12 cellular contexts compared by ENCODE assay signal in the genomic region with DNA sequence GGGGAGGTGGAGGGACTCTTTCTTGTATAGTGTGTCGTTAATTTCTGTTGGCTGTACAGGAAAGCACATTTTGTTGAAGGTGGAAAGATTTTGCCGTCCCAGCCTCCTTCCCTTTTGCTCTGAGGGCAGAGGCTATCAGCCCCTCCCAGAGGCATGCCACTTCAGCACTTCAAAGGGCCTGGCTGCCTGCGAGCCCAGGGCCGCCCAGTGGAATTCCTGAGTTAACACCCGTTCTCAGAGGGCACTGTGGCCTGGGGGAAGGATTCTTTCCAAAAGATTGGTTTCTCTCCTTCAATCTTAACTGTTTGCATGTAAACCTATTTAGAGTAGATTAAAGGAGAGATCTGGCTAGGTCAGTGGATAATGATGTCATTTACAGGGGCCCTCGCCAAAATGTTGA.
DNase-seq lines count a peak whose midpoint lies in the region; ATAC-seq and TF ChIP-seq lines count a peak whose summit lies in the region.
"Had no signal": no experiment of that assay in that cellular context is flagged by ENCODE, and none has a peak within 500 bp of the region (broad histone marks: within the 10 kb centered on the region; RNA-seq: fewer than 3 reads in every experiment).

No MANE protein-coding gene starts in this region.

- H3K36me3 ChIP-seq in ascending aorta = peaks cover 30 to 53% of the 10 kb centered on the region in 2 donors
- H3K36me3 ChIP-seq in hepatocyte (replicated peaks; ENCODE audit: insufficient read depth, low read depth) = peaks cover 3% of the 10 kb centered on the region
- H3K36me3 ChIP-seq in psoas muscle (ENCODE audit: insufficient read depth in 1 of 2, low read depth in 1 of 2) = peaks cover 0 to 25% of the 10 kb centered on the region in 2 donors

- H3K36me3 Mint-ChIP-seq in activated CD4-positive, alpha-beta T cell treated with anti-CD3 and anti-CD28 coated beads, Interleukin-2, amount 10 ng/mL, durations not matched to agents 24 days and 14 days (ENCODE audit: low read depth) = no peaks in the 10 kb centered on the region

- H3K9me2 ChIP-seq in hepatocyte (replicated peaks; ENCODE audit: insufficient read depth) = no peaks in the 10 kb centered on the region

- peaks cover 71% of the 10 kb centered on the region for H4K20me1 ChIP-seq in hepatocyte (ENCODE audit: insufficient read depth, poor library complexity, severe bottlenecking)

- H3K27ac Mint-ChIP-seq in activated CD4-positive, alpha-beta T cell treated with anti-CD3 and anti-CD28 coated beads, Interleukin-2, amount 10 ng/mL, durations not matched to agents 24 days and 14 days = no peak overlapping the region
- H3K27ac Mint-ChIP-seq: activated CD4-positive, alpha-beta memory T cell treated with anti-CD3 and anti-CD28 coated beads, Interleukin-2, amount 10 ng/mL, durations not matched to agents 7 days and 5 days; activated naive CD8-positive, alpha-beta T cell; B cell had no signal

- no peaks in the 10 kb centered on the region for H3K9me3 Mint-ChIP-seq in activated CD4-positive, alpha-beta T cell treated with anti-CD3 and anti-CD28 coated beads, Interleukin-2, amount 10 ng/mL, durations not matched to agents 24 days and 14 days
- H3K9me3 Mint-ChIP-seq: activated CD4-positive, alpha-beta memory T cell treated with anti-CD3 and anti-CD28 coated beads, Interleukin-2, amount 10 ng/mL, durations not matched to agents 7 days and 5 days had no signal

- H3K4me3 ChIP-seq in ascending aorta (peak overlapping the region; percentile 25 to 47), hepatocyte (no peak overlapping the region), psoas muscle (no peak overlapping the region)

- H3K27me3 Mint-ChIP-seq in activated CD4-positive, alpha-beta T cell treated with anti-CD3 and anti-CD28 coated beads, Interleukin-2, amount 10 ng/mL, durations not matched to agents 24 days and 14 days = no peaks in the 10 kb centered on the region
- H3K27me3 Mint-ChIP-seq: activated CD4-positive, alpha-beta memory T cell treated with anti-CD3 and anti-CD28 coated beads, Interleukin-2, amount 10 ng/mL, durations not matched to agents 7 days and 5 days; activated naive CD8-positive, alpha-beta T cell; B cell had no signal

- peak in 2 of 4 donors; percentile 26 to 39 for ATAC-seq in psoas muscle

- peaks cover 99% of the 10 kb centered on the region for H3K79me2 ChIP-seq in hepatocyte

- intact Hi-C loops in ascending aorta (cut with DNase I) = loop anchor here (5.0 kb wide), 1 partner anchor 412 kb away; no protein-coding TSS in a partner anchor
- intact Hi-C loops in psoas muscle (cut with DNase I) = no loop called here
- intact Hi-C loops in activated CD4-positive, alpha-beta T cell treated with anti-CD3 and anti-CD28 coated beads, Interleukin-2, amount 10 ng/mL, durations not matched to agents 24 days and 14 days (cut with micrococcal nuclease) = no loop called here

- no peaks in the 10 kb centered on the region for H3K4me1 Mint-ChIP-seq in activated CD4-positive, alpha-beta T cell treated with anti-CD3 and anti-CD28 coated beads, Interleukin-2, amount 10 ng/mL, durations not matched to agents 24 days and 14 days
- H3K4me1 Mint-ChIP-seq: activated CD4-positive, alpha-beta memory T cell treated with anti-CD3 and anti-CD28 coated beads, Interleukin-2, amount 10 ng/mL, durations not matched to agents 7 days and 5 days; B cell had no signal

- DNase-seq in COLO829 (ENCODE audit: low spot score) = peak; percentile 51
- DNase-seq in ascending aorta (ENCODE audit: low spot score in 2 of 2) = peak in 1 of 2 donors; percentile 76
- DNase-seq in hepatocyte (ENCODE audit: low spot score) = no peak
- DNase-seq in psoas muscle = no peak
- DNase-seq in activated CD4-positive, alpha-beta T cell treated with anti-CD3 and anti-CD28 coated beads, Interleukin-2, amount 10 ng/mL, durations not matched to agents 24 days and 14 days = no peak
- DNase-seq in NOMO-1 treated with dmso at 0.1 percent for 144 hours (lab: John Stamatoyannopoulos, UW; ENCODE audit: unreplicated experiment) = no peak
- no peak for DNase-seq in NCI-H2029 (lab: John Stamatoyannopoulos, UW)
- no peak for DNase-seq in NCI-H2107 (lab: John Stamatoyannopoulos, UW)
- DNase-seq: activated CD4-positive, alpha-beta memory T cell treated with anti-CD3 and anti-CD28 coated beads, Interleukin-2, amount 10 ng/mL, durations not matched to agents 7 days and 5 days; Kasumi-1 had no signal

- H3K27me3 ChIP-seq in ascending aorta = no peaks in the 10 kb centered on the region
- no peaks in the 10 kb centered on the region for H3K27me3 ChIP-seq in hepatocyte
- H3K27me3 ChIP-seq in psoas muscle (ENCODE audit: insufficient read depth in 3 of 3, low read length in 2 of 3) = no peaks in the 10 kb centered on the region

- peak overlapping the region; percentile 43 for H3K4me2 ChIP-seq in hepatocyte

- H2AFZ ChIP-seq in hepatocyte = no peak overlapping the region

- H3K4me1 ChIP-seq in ascending aorta (peaks cover 37 to 85% of the 10 kb centered on the region in 2 donors), hepatocyte (ENCODE audit: insufficient read depth) (peaks cover 43% of the 10 kb centered on the region), psoas muscle (peaks cover 78% of the 10 kb centered on the region)

- H3K9me3 ChIP-seq in ascending aorta (no peaks in the 10 kb centered on the region), hepatocyte (ENCODE audit: low read depth) (no peaks in the 10 kb centered on the region), psoas muscle (no peaks in the 10 kb centered on the region)

- H3K27ac ChIP-seq in ascending aorta = peak overlapping the region; percentile 84 to 95
- H3K27ac ChIP-seq in hepatocyte = peak overlapping the region; percentile 64
- H3K27ac ChIP-seq in psoas muscle = peak overlapping the region; percentile 93

- WGBS in hepatocyte (ENCODE audit: low lambda C conversion rate, missing lambda C conversion rate) = 26% methylated on average over 6 of the region's 6 CpGs
- 14 to 36% (median 35%) methylated on average over 6 of the region's 6 CpGs for WGBS in psoas muscle, 3 donors

- no peak overlapping the region for H3K4me3 Mint-ChIP-seq in activated CD4-positive, alpha-beta T cell treated with anti-CD3 and anti-CD28 coated beads, Interleukin-2, amount 10 ng/mL, durations not matched to agents 24 days and 14 days
- H3K4me3 Mint-ChIP-seq: activated CD4-positive, alpha-beta memory T cell treated with anti-CD3 and anti-CD28 coated beads, Interleukin-2, amount 10 ng/mL, durations not matched to agents 7 days and 5 days; activated naive CD8-positive, alpha-beta T cell; B cell had no signal

- TF ChIP-seq CTCF in ascending aorta (IDR thresholded peaks at IDR 0.05) = no peak
- no peak for TF ChIP-seq CTCF in hepatocyte (IDR thresholded peaks at IDR 0.05; ENCODE audit: poor library complexity)
- no peak for TF ChIP-seq CTCF in psoas muscle (IDR thresholded peaks at IDR 0.05)

Comparison
In these comparisons a context has a peak if more than half of its experiments do, and no peak if none do; other contexts are left out.
1. H3K4me3 ChIP-seq: peak in ascending aorta (2 of 2); none in hepatocyte (single experiment) and psoas muscle (single experiment).
2. Peak in every context shown above with its lines, with median percentiles within 50 percentile points of each other: H3K27ac ChIP-seq.